8 cellular contexts compared by ENCODE assay signal in genomic region chr7:149126662-149127321, GRCh38. TPM values are rescaled to one million over a fixed set of nuclear protein-coding genes. Genes with fewer than 3 reads are reported as not detected.
DNase-seq lines count a peak whose midpoint lies in the region; ATAC-seq and TF ChIP-seq lines count a peak whose summit lies in the region.

No MANE protein-coding gene starts in this region.

- peaks cover 36% of the 10 kb centered on the region for H3K36me3 Mint-ChIP-seq in brain

- peak; percentile 55 for ATAC-seq in GM21717 (IDR thresholded peaks at IDR 0.05; ENCODE audit: unreplicated experiment)

- peaks cover 13% of the 10 kb centered on the region for H3K27me3 Mint-ChIP-seq in brain

- peak; percentile 64 for DNase-seq in ELR (ENCODE audit: low read depth)
- peak; percentile 37 for DNase-seq in T-helper 9 cell
- DNase-seq in iris pigment epithelial cell (ENCODE audit: low read depth) = peak; percentile 14
- DNase-seq in stimulated activated CD4-positive, alpha-beta T cell treated with anti-CD3 and anti-CD28 coated beads, Interleukin-12 subunit alpha, Interleukin-12 subunit beta, amount 100 ng/mL, for 4 hours = peak; percentile 71
- DNase-seq in NCI-H128 (lab: John Stamatoyannopoulos, UW; ENCODE audit: unreplicated experiment) = no peak

- peaks cover 26% of the 10 kb centered on the region for H3K36me3 ChIP-seq in KOPT-K1 (ENCODE audit: insufficient read depth, low read length)

- peak overlapping the region; percentile 96 for H3K27ac ChIP-seq in KOPT-K1 (ENCODE audit: low read depth, low read length, poor library complexity, severe bottlenecking)

- H3K4me3 Mint-ChIP-seq in brain = peak overlapping the region; percentile 92 to 100 (median 96)

- no peak for TF ChIP-seq CTCF in brain (conservative IDR thresholded peaks at IDR 0.05)

- H3K4me1 Mint-ChIP-seq in brain = peaks cover 31% of the 10 kb centered on the region

- H3K9me3 ChIP-seq in KOPT-K1 (ENCODE audit: insufficient read depth, low read length, poor library complexity, severe bottlenecking) = peaks cover 17% of the 10 kb centered on the region

- H3K27ac Mint-ChIP-seq in brain = peak overlapping the region; percentile 98 to 100 (median 99)

- H3K9me3 Mint-ChIP-seq in brain = peaks cover 5 to 12% (median 6%) of the 10 kb centered on the region in 5 experiments

RNA-seq across cellular contexts. Expression of gene ZNF425, which starts 0.7 kb away (rescaled TPM):
- polyA plus RNA-seq in brain (ENCODE audit: insufficient read depth, low read depth, low replicate concordance) = 2.9 TPM

RNA-seq across cellular contexts. Expression of gene ZNF398, which starts 20.5 kb away (rescaled TPM):
- 7.5 TPM for polyA plus RNA-seq in brain (ENCODE audit: insufficient read depth, low read depth, low replicate concordance)

RNA-seq across cellular contexts. Expression of gene ZNF786, which starts 36.3 kb away (rescaled TPM):
- polyA plus RNA-seq in brain (ENCODE audit: insufficient read depth, low read depth, low replicate concordance) = 4.0 TPM
